21 cellular contexts compared by ENCODE assay signal in genomic region chr3:7740458-7740857, GRCh38.
"Had no signal": no experiment of that assay in that cellular context is flagged by ENCODE, and none has a peak within 500 bp of the region (broad histone marks: within the 10 kb centered on the region; RNA-seq: fewer than 3 reads in every experiment).

No MANE protein-coding gene starts in this region.

- DNase-seq: colonic mucosa; cortex of kidney; effector CD8-positive, alpha-beta T cell; effector memory CD8-positive, alpha-beta T cell; endodermal cell; erythroblast; foreskin fibroblast; foreskin melanocyte; gastrocnemius medialis; glutamatergic neuron; head of caudate nucleus; heart right ventricle; hippocampal formation; left cardiac atrium; left ventricle myocardium inferior; lower lobe of right lung; mesenchymal stem cell; mucosa of descending colon; naive B cell had no signal

- H3K27me3 ChIP-seq: colonic mucosa, gastrocnemius medialis, heart right ventricle had no signal

- H3K36me3 ChIP-seq: colonic mucosa, gastrocnemius medialis, heart right ventricle, left ventricle myocardium inferior, lower lobe of right lung had no signal

- ATAC-seq: effector memory CD8-positive, alpha-beta T cell; esophagus mucosa; gastrocnemius medialis; heart right ventricle; left cardiac atrium; lower lobe of right lung; mucosa of descending colon had no signal

- H3K4me1 ChIP-seq: colonic mucosa, gastrocnemius medialis, heart right ventricle, left ventricle myocardium inferior, lower lobe of right lung had no signal

- H3K27ac ChIP-seq: colonic mucosa, epithelial cell of prostate, gastrocnemius medialis, heart right ventricle, left ventricle myocardium inferior, lower lobe of right lung had no signal

- H3K4me3 ChIP-seq: colonic mucosa, gastrocnemius medialis, heart right ventricle, left ventricle myocardium inferior, lower lobe of right lung, mucosa of descending colon had no signal

- H3K9me3 ChIP-seq: colonic mucosa, gastrocnemius medialis, heart right ventricle, lower lobe of right lung, mucosa of descending colon had no signal
